25 cellular contexts compared by ENCODE assay signal in the genomic region with DNA sequence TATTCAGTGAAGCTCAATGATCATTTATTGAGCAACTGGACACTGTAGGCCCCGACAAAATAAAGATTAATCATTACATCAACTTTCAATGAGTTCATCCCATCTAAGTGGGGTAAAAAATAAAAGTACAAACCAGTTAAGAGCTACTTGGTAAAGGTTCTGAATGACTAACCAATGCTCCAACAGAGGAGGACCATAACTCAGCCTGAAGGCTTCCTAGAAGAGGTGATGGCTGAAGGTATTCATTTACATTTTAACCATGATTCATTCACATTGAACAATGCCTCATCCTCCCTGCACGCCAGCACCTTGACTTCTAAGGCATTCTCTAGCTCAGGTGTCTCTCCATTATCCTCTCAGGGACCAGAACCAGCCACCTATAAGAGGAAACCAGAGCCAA.
"Had no signal": no experiment of that assay in that cellular context is flagged by ENCODE, and none has a peak within 500 bp of the region (broad histone marks: within the 10 kb centered on the region; RNA-seq: fewer than 3 reads in every experiment).

No MANE protein-coding gene starts in this region.

- H3K4me3 Mint-ChIP-seq: mesothelial cell of epicardium; naive B cell; naive thymus-derived CD8-positive, alpha-beta T cell had no signal

- H3K4me1 Mint-ChIP-seq: mesothelial cell of epicardium had no signal

- H3K27ac ChIP-seq: coronary artery, dorsolateral prefrontal cortex, epithelial cell of prostate, esophagus muscularis mucosa, gastroesophageal sphincter, heart right ventricle, left lung, lower lobe of right lung had no signal

- ATAC-seq: gastroesophageal sphincter; heart right ventricle; left colon; left lung; left ventricle myocardium superior; lower lobe of right lung; mucosa of descending colon; naive thymus-derived CD8-positive, alpha-beta T cell had no signal

- FAIRE-seq: colon, endothelial cell of umbilical vein, islet of Langerhans, keratinocyte had no signal

- H3K27ac Mint-ChIP-seq: mesothelial cell of epicardium; naive B cell; naive thymus-derived CD8-positive, alpha-beta T cell had no signal

- H3K36me3 ChIP-seq: esophagus muscularis mucosa, gastroesophageal sphincter, heart right ventricle, left lung, lower lobe of right lung had no signal

- H3K9me3 Mint-ChIP-seq: naive B cell; naive thymus-derived CD8-positive, alpha-beta T cell had no signal

- H3K27me3 ChIP-seq: dorsolateral prefrontal cortex, esophagus muscularis mucosa, gastroesophageal sphincter, heart right ventricle, left lung had no signal

- DNase-seq: dermis blood vessel endothelial cell; dorsolateral prefrontal cortex; effector CD4-positive, alpha-beta T cell; effector memory CD4-positive, alpha-beta T cell; foreskin melanocyte; head of caudate nucleus; heart right ventricle; hippocampal formation; left colon; left lung; left ventricle myocardium superior; lower lobe of right lung; mesenchymal stem cell; mucosa of descending colon; naive B cell; naive thymus-derived CD8-positive, alpha-beta T cell had no signal

- H3K4me3 ChIP-seq: coronary artery, dorsolateral prefrontal cortex, esophagus muscularis mucosa, gastroesophageal sphincter, heart right ventricle, left lung, lower lobe of right lung, mucosa of descending colon had no signal

- H3K36me3 Mint-ChIP-seq: mesothelial cell of epicardium; naive B cell; naive thymus-derived CD8-positive, alpha-beta T cell had no signal

- H3K9me3 ChIP-seq: gastroesophageal sphincter, left lung, lower lobe of right lung, mucosa of descending colon had no signal

- H3K4me1 ChIP-seq: esophagus muscularis mucosa, gastroesophageal sphincter, left lung, lower lobe of right lung had no signal
